In the genomic region with DNA sequence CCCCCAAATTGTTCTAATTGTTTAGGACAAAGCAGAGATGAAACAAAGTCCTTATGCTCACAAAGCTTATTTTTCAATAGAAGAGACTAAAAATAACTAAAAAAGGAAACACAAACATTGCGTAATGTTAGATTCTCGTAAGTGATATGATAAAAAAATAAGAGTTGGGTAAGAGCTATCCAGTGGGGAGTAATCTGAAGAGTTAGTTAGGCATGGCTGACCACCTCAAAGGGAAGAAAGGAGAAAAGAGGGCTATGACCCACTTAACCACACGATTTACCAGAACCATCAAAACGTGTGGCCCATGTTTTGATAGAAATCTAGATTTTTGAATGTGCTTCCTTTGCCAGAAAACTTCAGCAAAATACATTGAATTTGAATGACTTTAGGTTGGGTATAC, we compare ENCODE assay signal across 18 cellular contexts.
"Had no signal": no experiment of that assay in that cellular context is flagged by ENCODE, and none has a peak within 500 bp of the region (broad histone marks: within the 10 kb centered on the region; RNA-seq: fewer than 3 reads in every experiment).

No MANE protein-coding gene starts in this region.

- DNase-seq: activated CD4-positive, alpha-beta T cell treated with anti-CD3 and anti-CD28 coated beads for 4 hours; activated CD8-positive, alpha-beta memory T cell treated with anti-CD3 and anti-CD28 coated beads, Interleukin-2, amount 50 U/mL, for 48 hours; activated CD8-positive, alpha-beta T cell treated with anti-CD3 and anti-CD28 coated beads for 36 hours; activated naive CD4-positive, alpha-beta T cell; body of pancreas; effector memory CD4-positive, alpha-beta T cell; left cardiac atrium; naive thymus-derived CD8-positive, alpha-beta T cell; stimulated activated CD4-positive, alpha-beta T cell treated with anti-CD3 and anti-CD28 coated beads, Interleukin-2, amount 100 ng/mL, for 24 hours; stimulated activated naive B cell treated with anti-CD40 and anti-IgM and Interleukin-4, amounts not matched to agents 10 μg/mL and 1 μg/mL and 100 μg/mL, for 72 hours; T-helper 1 cell; upper lobe of left lung; WERI-Rb-1 had no signal

- H3K36me3 Mint-ChIP-seq: naive thymus-derived CD8-positive, alpha-beta T cell; stimulated activated naive B cell treated with anti-CD40 and anti-IgM and Interleukin-4, amounts not matched to agents 10 μg/mL and 1 μg/mL and 100 μg/mL, for 72 hours had no signal

- H3K4me3 ChIP-seq: body of pancreas, lung, right atrium auricular region, suprapubic skin, upper lobe of left lung had no signal

- H3K4me1 Mint-ChIP-seq: central memory CD8-positive, alpha-beta T cell; naive thymus-derived CD8-positive, alpha-beta T cell; stimulated activated naive B cell treated with anti-CD40 and anti-IgM and Interleukin-4, amounts not matched to agents 10 μg/mL and 1 μg/mL and 100 μg/mL, for 72 hours had no signal

- H3K27me3 Mint-ChIP-seq: activated CD8-positive, alpha-beta T cell treated with anti-CD3 and anti-CD28 coated beads for 36 hours; central memory CD8-positive, alpha-beta T cell; naive thymus-derived CD8-positive, alpha-beta T cell; stimulated activated naive B cell treated with anti-CD40 and anti-IgM and Interleukin-4, amounts not matched to agents 10 μg/mL and 1 μg/mL and 100 μg/mL, for 72 hours had no signal

- H3K27ac Mint-ChIP-seq: activated CD8-positive, alpha-beta T cell treated with anti-CD3 and anti-CD28 coated beads for 36 hours; activated T-helper 1 cell treated with anti-CD3 and anti-CD28 coated beads, Interleukin-12 subunit alpha, Interleukin-12 subunit beta, Interleukin-2, Interleukin-4 antibody, amounts not matched to agents 30 ng/mL and 10 ng/mL and 1 ng/mL, durations not matched to agents 14 hours and 24 hours and 36 hours; naive thymus-derived CD8-positive, alpha-beta T cell; stimulated activated naive B cell treated with anti-CD40 and anti-IgM and Interleukin-4, amounts not matched to agents 10 μg/mL and 1 μg/mL and 100 μg/mL, for 72 hours had no signal

- H3K4me3 Mint-ChIP-seq: activated CD8-positive, alpha-beta T cell treated with anti-CD3 and anti-CD28 coated beads for 36 hours; activated T-helper 1 cell treated with anti-CD3 and anti-CD28 coated beads, Interleukin-12 subunit alpha, Interleukin-12 subunit beta, Interleukin-2, Interleukin-4 antibody, amounts not matched to agents 30 ng/mL and 10 ng/mL and 1 ng/mL, durations not matched to agents 14 hours and 24 hours and 36 hours; central memory CD8-positive, alpha-beta T cell; naive thymus-derived CD8-positive, alpha-beta T cell; stimulated activated naive B cell treated with anti-CD40 and anti-IgM and Interleukin-4, amounts not matched to agents 10 μg/mL and 1 μg/mL and 100 μg/mL, for 72 hours had no signal
